10 cellular contexts compared by ENCODE assay signal in genomic region chr6:44925100-44925739, GRCh38.
DNase-seq lines count a peak whose midpoint lies in the region; ATAC-seq and TF ChIP-seq lines count a peak whose summit lies in the region.
"Had no signal": no experiment of that assay in that cellular context is flagged by ENCODE, and none has a peak within 500 bp of the region (broad histone marks: within the 10 kb centered on the region; RNA-seq: fewer than 3 reads in every experiment).

No MANE protein-coding gene starts in this region.

- peaks cover 4% of the 10 kb centered on the region for H3K9me3 Mint-ChIP-seq in activated T-cell treated with anti-CD3 and anti-CD28 coated beads, Interleukin-2, amount 50 U/mL, for 4 hours
- H3K9me3 Mint-ChIP-seq: neural crest cell had no signal

- peaks cover 5% of the 10 kb centered on the region for H3K36me3 Mint-ChIP-seq in activated T-cell treated with anti-CD3 and anti-CD28 coated beads, Interleukin-2, amount 50 U/mL, for 4 hours (ENCODE audit: insufficient read depth)

- no peaks in the 10 kb centered on the region for H3K27me3 Mint-ChIP-seq in activated T-cell treated with anti-CD3 and anti-CD28 coated beads, Interleukin-2, amount 50 U/mL, for 4 hours (ENCODE audit: low read depth)

- H3K4me1 Mint-ChIP-seq in activated T-cell treated with anti-CD3 and anti-CD28 coated beads, Interleukin-2, amount 50 U/mL, for 4 hours (ENCODE audit: low read depth), result peaks cover 52% of the 10 kb centered on the region
- H3K4me1 Mint-ChIP-seq: neural crest cell had no signal

- H3K4me3 ChIP-seq in brain microvascular endothelial cell (ENCODE audit: low read depth, low read length) (no peak overlapping the region), retinal pigment epithelial cell (ENCODE audit: low read length) (no peak overlapping the region)
- H3K4me3 ChIP-seq: SK-N-MC had no signal

- H3K4me3 Mint-ChIP-seq in activated T-cell treated with anti-CD3 and anti-CD28 coated beads, Interleukin-2, amount 50 U/mL, for 4 hours, result no peak overlapping the region
- H3K4me3 Mint-ChIP-seq: neural crest cell had no signal

- no peak for DNase-seq in activated T-cell treated with anti-CD3 and anti-CD28 coated beads, Interleukin-2, amount 50 U/mL, for 4 hours
- no peak for DNase-seq in activated T-cell treated with anti-CD3 and anti-CD28 coated beads, Interleukin-2, amount 50 U/mL, for 48 hours
- DNase-seq in NCI-H226 (peak; percentile 50), brain microvascular endothelial cell (peak; percentile 68), retinal pigment epithelial cell (ENCODE audit: low read depth) (peak; percentile 54)

- no peak overlapping the region for H3K27ac ChIP-seq in brain microvascular endothelial cell
- H3K27ac ChIP-seq: SK-N-MC had no signal

- no peak for TF ChIP-seq CTCF in brain microvascular endothelial cell (IDR thresholded peaks at IDR 0.05; ENCODE audit: low read depth, low read length, missing control alignments)
- no peak for TF ChIP-seq CTCF in retinal pigment epithelial cell (conservative IDR thresholded peaks at IDR 0.05; ENCODE audit: low read depth, low read length)

- in situ Hi-C loops in brain microvascular endothelial cell (cut with HindIII; ENCODE audit: low pct_ligation_motif_present, low sequenced_read_pairs), result no loop called here

- no peaks in the 10 kb centered on the region for H3K36me3 ChIP-seq in brain microvascular endothelial cell (replicated peaks)

- H3K27me3 ChIP-seq in brain microvascular endothelial cell (replicated peaks), result no peaks in the 10 kb centered on the region

- ATAC-seq in activated T-cell treated with anti-CD3 and anti-CD28 coated beads, Interleukin-2, amount 50 U/mL, for 4 hours, result peak; percentile 60 to 67
- no peak for ATAC-seq in GM18498 (IDR thresholded peaks at IDR 0.05; ENCODE audit: unreplicated experiment)
- no peak for ATAC-seq in HG03460 (IDR thresholded peaks at IDR 0.05; ENCODE audit: unreplicated experiment)
- ATAC-seq in GM19463 (IDR thresholded peaks at IDR 0.05; ENCODE audit: unreplicated experiment), result no peak

Comparison
In these comparisons a context has a peak if more than half of its experiments do, and no peak if none do; other contexts are left out.
1. ATAC-seq: peak in activated T-cell treated with anti-CD3 and anti-CD28 coated beads, Interleukin-2, amount 50 U/mL, for 4 hours (2 of 2); none in GM18498 (single experiment), HG03460 (single experiment) and GM19463 (single experiment).
2. DNase-seq: peak in NCI-H226 (single experiment), brain microvascular endothelial cell (single experiment) and retinal pigment epithelial cell (single experiment); none in activated T-cell treated with anti-CD3 and anti-CD28 coated beads, Interleukin-2, amount 50 U/mL, for 4 hours (single experiment) and activated T-cell treated with anti-CD3 and anti-CD28 coated beads, Interleukin-2, amount 50 U/mL, for 48 hours (0 of 2).